Comparison of ENCODE assay signal across 25 cellular contexts in the genomic region with DNA sequence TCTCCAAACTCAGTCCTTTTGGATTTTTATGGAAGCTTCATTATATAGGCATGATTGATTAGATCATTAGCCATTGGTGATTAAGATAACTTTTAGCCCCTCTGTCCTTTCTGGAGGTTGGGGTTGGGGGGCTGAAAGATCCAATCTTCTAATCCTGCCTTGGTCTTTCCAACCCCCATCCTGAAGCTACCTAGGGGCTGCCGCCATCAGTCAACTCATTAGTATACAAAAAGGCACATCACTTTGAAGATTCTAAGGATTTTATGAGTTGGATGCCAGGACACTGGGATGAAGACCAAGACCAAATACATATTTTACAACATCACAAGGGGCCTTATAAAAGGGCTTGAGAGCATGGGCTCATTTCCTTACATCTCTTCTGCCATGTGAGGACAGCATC.
"Had no signal": no experiment of that assay in that cellular context is flagged by ENCODE, and none has a peak within 500 bp of the region (broad histone marks: within the 10 kb centered on the region; RNA-seq: fewer than 3 reads in every experiment).

No MANE protein-coding gene starts in this region.

- ATAC-seq: stimulated activated effector memory CD8-positive, alpha-beta T cell treated with anti-CD3 and anti-CD28 coated beads, Interleukin-12 subunit alpha, Interleukin-12 subunit beta, amount 100 ng/mL, for 72 hours; stimulated activated memory B cell treated with anti-CD40 and anti-IgM and Interleukin-4, amounts not matched to agents 10 μg/mL and 1 μg/mL and 100 μg/mL, for 72 hours; stimulated activated naive B cell treated with anti-CD40 and anti-IgM and Interleukin-4, amounts not matched to agents 10 μg/mL and 1 μg/mL and 100 μg/mL, for 72 hours; stimulated activated naive CD8-positive, alpha-beta T cell treated with anti-CD3 and anti-CD28 coated beads, Interleukin-15, amount 100 ng/mL, for 72 hours; stimulated activated naive CD8-positive, alpha-beta T cell treated with anti-CD3 and anti-CD28 coated beads, Interleukin-15, Interleukin-2, amounts not matched to agents 100 U/mL and 50 U/mL, for 24 hours; upper lobe of right lung had no signal

- H3K4me1 ChIP-seq: stomach, testis, thyroid gland, tibial artery, tibial nerve, transverse colon, upper lobe of left lung, upper lobe of right lung, uterus had no signal

- DNase-seq: stimulated activated CD4-positive, alpha-beta T cell treated with anti-CD3 and anti-CD28 coated beads, Interleukin-2, amount 100 ng/mL, for 48 hours; stimulated activated CD4-positive, alpha-beta T cell treated with anti-CD3 and anti-CD28 coated beads, Interleukin-4, amount 100 ng/mL, for 1 hour; stimulated activated CD4-positive, alpha-beta T cell treated with anti-CD3 and anti-CD28 coated beads, Interleukin-4, amount 100 ng/mL, for 24 hours; stimulated activated CD4-positive, alpha-beta T cell treated with anti-CD3 and anti-CD28 coated beads, Interleukin-4, amount 100 ng/mL, for 4 hours; stimulated activated CD8-positive, alpha-beta memory T cell treated with anti-CD3 and anti-CD28 coated beads, Interleukin-4, amount 100 ng/mL, for 48 hours; stimulated activated naive B cell treated with anti-CD40 and anti-IgM and Interleukin-4, amounts not matched to agents 10 μg/mL and 1 μg/mL and 100 μg/mL, for 72 hours; stimulated activated naive CD4-positive, alpha-beta T cell; stimulated activated naive CD4-positive, alpha-beta T cell treated with Interleukin-2 at 50 U/mL for 16 hours; stimulated activated naive CD8-positive, alpha-beta T cell treated with anti-CD3 and anti-CD28 coated beads, Interleukin-15, amount 100 ng/mL, for 72 hours; stimulated activated naive CD8-positive, alpha-beta T cell treated with anti-CD3 and anti-CD28 coated beads, Interleukin-15, Interleukin-2, amounts not matched to agents 100 U/mL and 50 U/mL, for 24 hours; stomach; substantia nigra; testis; thyroid gland; tibial artery; transverse colon; trophoblast cell; upper lobe of left lung; upper lobe of right lung; uterus had no signal

- H3K27ac ChIP-seq: stomach, suprapubic skin, testis, thoracic aorta, thyroid gland, tibial artery, tibial nerve, transverse colon, upper lobe of left lung, upper lobe of right lung, uterus had no signal

- H3K27me3 ChIP-seq: stomach, suprapubic skin, testis, thyroid gland, tibial artery, tibial nerve, transverse colon, upper lobe of left lung, upper lobe of right lung, uterus had no signal

- H3K9me3 ChIP-seq: testis, thoracic aorta, thyroid gland, upper lobe of right lung, uterus had no signal

- H3K36me3 ChIP-seq: stomach, suprapubic skin, thoracic aorta, thyroid gland, tibial artery, tibial nerve, transverse colon, upper lobe of left lung, upper lobe of right lung, uterus had no signal

- H3K4me3 ChIP-seq: stomach, suprapubic skin, testis, thoracic aorta, thyroid gland, tibial artery, tibial nerve, transverse colon, upper lobe of left lung, upper lobe of right lung, uterus had no signal
